12 cellular contexts compared by ENCODE assay signal in genomic region chr10:75107756-75108683, GRCh38. TPM values are rescaled to one million over a fixed set of nuclear protein-coding genes. Genes with fewer than 3 reads are reported as not detected.
DNase-seq lines count a peak whose midpoint lies in the region; ATAC-seq and TF ChIP-seq lines count a peak whose summit lies in the region.
"Had no signal": no experiment of that assay in that cellular context is flagged by ENCODE, and none has a peak within 500 bp of the region (broad histone marks: within the 10 kb centered on the region; RNA-seq: fewer than 3 reads in every experiment).

No MANE protein-coding gene starts in this region.

- DNase-seq in activated naive CD4-positive, alpha-beta T cell treated with anti-CD3 and anti-CD28 coated beads, Interleukin-2, amount 50 U/mL, for 72 hours (ENCODE audit: low spot score in 2 of 2) = no peak
- DNase-seq in activated naive CD4-positive, alpha-beta T cell treated with anti-CD3 and anti-CD28 coated beads, Interleukin-2, amount 10 ng/mL, durations not matched to agents 7 days and 5 days = no peak
- DNase-seq in WTC11 (ENCODE audit: low spot score) = no peak
- no peak for DNase-seq in mesothelial cell of epicardium (ENCODE audit: low spot score in 2 of 2, unreplicated experiment in 2 of 2)
- DNase-seq in stimulated activated effector memory CD8-positive, alpha-beta T cell treated with anti-CD3 and anti-CD28 coated beads, Interleukin-12 subunit alpha, Interleukin-12 subunit beta, amount 100 ng/mL, for 72 hours (ENCODE audit: low spot score in 2 of 2) = no peak
- DNase-seq in stimulated activated naive CD4-positive, alpha-beta T cell (lab: John Stamatoyannopoulos, UW) = no peak
- DNase-seq in SIG-M5 (lab: John Stamatoyannopoulos, UW) = no peak
- DNase-seq: COR-L47, foreskin melanocyte, NCI-H524 had no signal

- POLR2A ChIA-PET in WTC11 (lab: Charles Lee) = interaction anchor here (0.6 kb wide), 1 partner anchor 694 kb away, joined by 3 read pairs; no protein-coding TSS in a partner anchor

- H3K27me3 Mint-ChIP-seq in activated naive CD4-positive, alpha-beta T cell treated with anti-CD3 and anti-CD28 coated beads, Interleukin-2, amount 10 ng/mL, durations not matched to agents 7 days and 5 days = peaks cover 11% of the 10 kb centered on the region
- H3K27me3 Mint-ChIP-seq in WTC11 (ENCODE audit: low read depth) = no peaks in the 10 kb centered on the region
- H3K27me3 Mint-ChIP-seq in mesothelial cell of epicardium (ENCODE audit: low read depth) = no peaks in the 10 kb centered on the region

- TF ChIP-seq CTCF in WTC11 (IDR thresholded peaks at IDR 0.05) (no peak), mesothelial cell of epicardium (IDR thresholded peaks at IDR 0.05; ENCODE audit: unreplicated experiment) (no peak)

- H3K9me3 Mint-ChIP-seq in activated naive CD4-positive, alpha-beta T cell treated with anti-CD3 and anti-CD28 coated beads, Interleukin-2, amount 50 U/mL, for 72 hours = peaks cover 0 to 8% of the 10 kb centered on the region in 2 donors
- no peaks in the 10 kb centered on the region for H3K9me3 Mint-ChIP-seq in activated naive CD4-positive, alpha-beta T cell treated with anti-CD3 and anti-CD28 coated beads, Interleukin-2, amount 10 ng/mL, durations not matched to agents 7 days and 5 days
- H3K9me3 Mint-ChIP-seq in WTC11 (no peaks in the 10 kb centered on the region), mesothelial cell of epicardium (no peaks in the 10 kb centered on the region)
- H3K9me3 Mint-ChIP-seq in stimulated activated effector memory CD8-positive, alpha-beta T cell treated with anti-CD3 and anti-CD28 coated beads, Interleukin-12 subunit alpha, Interleukin-12 subunit beta, amount 100 ng/mL, for 72 hours = no peaks in the 10 kb centered on the region

- H3K36me3 Mint-ChIP-seq in activated naive CD4-positive, alpha-beta T cell treated with anti-CD3 and anti-CD28 coated beads, Interleukin-2, amount 50 U/mL, for 72 hours = peaks cover 8% of the 10 kb centered on the region in 2 donors
- no peaks in the 10 kb centered on the region for H3K36me3 Mint-ChIP-seq in activated naive CD4-positive, alpha-beta T cell treated with anti-CD3 and anti-CD28 coated beads, Interleukin-2, amount 10 ng/mL, durations not matched to agents 7 days and 5 days
- H3K36me3 Mint-ChIP-seq in WTC11 = no peaks in the 10 kb centered on the region
- no peaks in the 10 kb centered on the region for H3K36me3 Mint-ChIP-seq in mesothelial cell of epicardium
- peaks cover 7% of the 10 kb centered on the region for H3K36me3 Mint-ChIP-seq in stimulated activated effector memory CD8-positive, alpha-beta T cell treated with anti-CD3 and anti-CD28 coated beads, Interleukin-12 subunit alpha, Interleukin-12 subunit beta, amount 100 ng/mL, for 72 hours

- peak overlapping the region; percentile 58 to 97 for H3K27ac Mint-ChIP-seq in activated naive CD4-positive, alpha-beta T cell treated with anti-CD3 and anti-CD28 coated beads, Interleukin-2, amount 50 U/mL, for 72 hours
- H3K27ac Mint-ChIP-seq in activated naive CD4-positive, alpha-beta T cell treated with anti-CD3 and anti-CD28 coated beads, Interleukin-2, amount 10 ng/mL, durations not matched to agents 7 days and 5 days = no peak overlapping the region
- H3K27ac Mint-ChIP-seq in WTC11 = peak overlapping the region; percentile 30
- peak overlapping the region; percentile 21 for H3K27ac Mint-ChIP-seq in mesothelial cell of epicardium
- H3K27ac Mint-ChIP-seq in stimulated activated effector memory CD8-positive, alpha-beta T cell treated with anti-CD3 and anti-CD28 coated beads, Interleukin-12 subunit alpha, Interleukin-12 subunit beta, amount 100 ng/mL, for 72 hours = peak overlapping the region; percentile 95

- CTCF ChIA-PET in activated naive CD4-positive, alpha-beta T cell treated with anti-CD3 and anti-CD28 coated beads, Interleukin-2, amount 10 ng/mL, durations not matched to agents 7 days and 5 days (lab: Charles Lee) = interaction anchor here (5.6 kb wide), 1 partner anchor 128 kb away, joined by 29 read pairs; the partner anchor contains the start of gene COMTD1
- CTCF ChIA-PET in WTC11 (lab: Charles Lee) = interaction anchor here (0.8 to 2.2 kb wide), 6 partner anchors 8 to 127 kb away, joined by 3 to 18 read pairs (median 8); partner anchors contain the start of gene COMTD1

- no peak overlapping the region for H3K4me3 Mint-ChIP-seq in activated naive CD4-positive, alpha-beta T cell treated with anti-CD3 and anti-CD28 coated beads, Interleukin-2, amount 10 ng/mL, durations not matched to agents 7 days and 5 days
- H3K4me3 Mint-ChIP-seq in WTC11 = no peak overlapping the region
- no peak overlapping the region for H3K4me3 Mint-ChIP-seq in mesothelial cell of epicardium
- no peak overlapping the region for H3K4me3 Mint-ChIP-seq in stimulated activated effector memory CD8-positive, alpha-beta T cell treated with anti-CD3 and anti-CD28 coated beads, Interleukin-12 subunit alpha, Interleukin-12 subunit beta, amount 100 ng/mL, for 72 hours

- no peak for ATAC-seq in activated naive CD4-positive, alpha-beta T cell treated with anti-CD3 and anti-CD28 coated beads, Interleukin-2, amount 50 U/mL, for 72 hours
- ATAC-seq in WTC11 = no peak
- no peak for ATAC-seq in stimulated activated effector memory CD8-positive, alpha-beta T cell treated with anti-CD3 and anti-CD28 coated beads, Interleukin-12 subunit alpha, Interleukin-12 subunit beta, amount 100 ng/mL, for 72 hours
- ATAC-seq in GM18511 (IDR thresholded peaks at IDR 0.05; ENCODE audit: unreplicated experiment) = no peak
- ATAC-seq: Panc1 had no signal

- peaks cover 28% of the 10 kb centered on the region for H3K4me1 Mint-ChIP-seq in activated naive CD4-positive, alpha-beta T cell treated with anti-CD3 and anti-CD28 coated beads, Interleukin-2, amount 10 ng/mL, durations not matched to agents 7 days and 5 days
- H3K4me1 Mint-ChIP-seq in WTC11 = peaks cover 48% of the 10 kb centered on the region
- peaks cover 18% of the 10 kb centered on the region for H3K4me1 Mint-ChIP-seq in mesothelial cell of epicardium
- H3K4me1 Mint-ChIP-seq in stimulated activated effector memory CD8-positive, alpha-beta T cell treated with anti-CD3 and anti-CD28 coated beads, Interleukin-12 subunit alpha, Interleukin-12 subunit beta, amount 100 ng/mL, for 72 hours = peaks cover 36% of the 10 kb centered on the region

TF ChIP-seq in WTC11, 78 proteins besides CTCF, POLR2A, EP300 and RAD21:
- no peak for TF ChIP-seq EMX1 (CRISPR knock-in tag; IDR thresholded peaks at IDR 0.05)
- TF ChIP-seq E2F5 (CRISPR knock-in tag; IDR thresholded peaks at IDR 0.05) = no peak
- no peak for TF ChIP-seq E2F4 (CRISPR knock-in tag; IDR thresholded peaks at IDR 0.05; ENCODE audit: borderline replicate concordance, low read depth)
- 0 out of 2 replicates have a peak, but pooled peaks have one; percentile 27 for TF ChIP-seq ETV6 (CRISPR knock-in tag; IDR thresholded peaks at IDR 0.05)

RNA-seq across cellular contexts. Expression of gene SAMD8, which starts 3.4 kb away (rescaled TPM):
- total RNA-seq in activated naive CD4-positive, alpha-beta T cell treated with anti-CD3 and anti-CD28 coated beads, Interleukin-2, amount 50 U/mL, for 72 hours = 10 to 100 TPM; 24.9 to 32.2 TPM
- 20.9 to 23.0 TPM (median 21.7 TPM) in 3 replicates for total RNA-seq in WTC11 (2021)
- total RNA-seq in mesothelial cell of epicardium = 25.6 to 27.8 TPM (median 26.4 TPM) in 3 replicates
